Comparison of ENCODE assay signal across 8 cellular contexts in genomic region chr4:2041234-2042130, GRCh38. TPM values are rescaled to one million over a fixed set of nuclear protein-coding genes. Genes with fewer than 3 reads are reported as not detected.
DNase-seq lines count a peak whose midpoint lies in the region; ATAC-seq and TF ChIP-seq lines count a peak whose summit lies in the region.

No MANE protein-coding gene starts in this region.

- peak overlapping the region; percentile 56 to 85 (median 78) for H3K4me3 Mint-ChIP-seq in naive thymus-derived CD4-positive, alpha-beta T cell

- H3K9me3 Mint-ChIP-seq in naive thymus-derived CD4-positive, alpha-beta T cell = peaks cover 0 to 2% (median 0%) of the 10 kb centered on the region in 11 donors

- in situ Hi-C loops in GM18951 (cut with MboI; ENCODE audit: low sequenced_read_pairs, unreplicated experiment) = no loop called here
- in situ Hi-C loops in Panc1 (cut with HindIII; ENCODE audit: low pct_unique_long_range_greater_than_20kb, low sequenced_read_pairs) = no loop called here

- intact Hi-C loops in Panc1 (cut with micrococcal nuclease; ENCODE audit: unreplicated experiment) = no loop called here
- intact Hi-C loops in naive thymus-derived CD4-positive, alpha-beta T cell (cut with micrococcal nuclease) = loop anchor here (1.0 to 2.0 kb wide), 2 partner anchors 32 to 33 kb away; partner anchors contain the start of gene NELFA (in 1 of the 2)

- H3K4me1 ChIP-seq in Panc1 (ENCODE audit: control insufficient read depth, insufficient read depth, low read length) = no peaks in the 10 kb centered on the region; the same call in 1 of the 2 replicates
- peaks cover 4 to 7% of the 10 kb centered on the region in 2 donors for H3K4me1 ChIP-seq in naive thymus-derived CD4-positive, alpha-beta T cell (ENCODE audit: control insufficient read depth in 2 of 2, insufficient read depth in 2 of 2, low read length in 2 of 2)

- ATAC-seq in Panc1 = peak; percentile 78
- ATAC-seq in naive thymus-derived CD4-positive, alpha-beta T cell = peak; percentile 75

- TF ChIP-seq POLR2A in GM18951 (IDR thresholded peaks at IDR 0.05; ENCODE audit: extremely low read depth, insufficient read depth, insufficient read length) = peak; percentile 69

- peaks cover 0 to 9% (median 5%) of the 10 kb centered on the region in 7 donors for H3K4me1 Mint-ChIP-seq in naive thymus-derived CD4-positive, alpha-beta T cell

- H3K9me3 ChIP-seq in Panc1 (ENCODE audit: control insufficient read depth, insufficient read depth, low read depth, low read length) = no peaks in the 10 kb centered on the region
- no peaks in the 10 kb centered on the region for H3K9me3 ChIP-seq in naive thymus-derived CD4-positive, alpha-beta T cell (ENCODE audit: control insufficient read depth in 2 of 3, low read length in 3 of 3)

- peaks cover 17 to 33% (median 29%) of the 10 kb centered on the region in 5 donors for H3K27me3 Mint-ChIP-seq in naive thymus-derived CD4-positive, alpha-beta T cell

- no peaks in the 10 kb centered on the region for H3K36me3 ChIP-seq in Panc1 (ENCODE audit: control insufficient read depth, insufficient read depth, low read length)
- peaks cover 0 to 5% (median 0%) of the 10 kb centered on the region in 3 experiments for H3K36me3 ChIP-seq in naive thymus-derived CD4-positive, alpha-beta T cell (ENCODE audit: control insufficient read depth in 2 of 3, insufficient read depth in 3 of 3, low read length in 3 of 3)

- peak overlapping the region; percentile 54; the same call in 1 of the 2 replicates for H3K27ac ChIP-seq in Panc1 (ENCODE audit: low read length)
- no peak overlapping the region for H3K27ac ChIP-seq in naive thymus-derived CD4-positive, alpha-beta T cell (ENCODE audit: low read depth, low read length)

- no TSS peak for BruUV-seq in Panc1 (replicated peaks; lab: Mats Ljungman, UMichigan)

- no peak for TF ChIP-seq CTCF in Panc1 (IDR thresholded peaks at IDR 0.05)

- CTCF ChIA-PET in Panc1 (lab: Charles Lee) = no interaction called here
- CTCF ChIA-PET in naive thymus-derived CD4-positive, alpha-beta T cell (lab: Charles Lee) = no interaction called here

- H3K27ac Mint-ChIP-seq in naive thymus-derived CD4-positive, alpha-beta T cell = peak overlapping the region in 1 of 9 donors; percentile 62

- POLR2A ChIA-PET in Panc1 (lab: Charles Lee) = no interaction called here
- POLR2A ChIA-PET in naive thymus-derived CD4-positive, alpha-beta T cell (lab: Charles Lee) = interaction anchor here (0.7 to 1.8 kb wide), 2 partner anchors 20 to 32 kb away, joined by 3 to 12 read pairs; partner anchors contain the start of gene NELFA

- no peaks in the 10 kb centered on the region for H3K27me3 ChIP-seq in Panc1 (ENCODE audit: control insufficient read depth, insufficient read depth, low read length)
- peaks cover 0 to 7% of the 10 kb centered on the region in 2 donors for H3K27me3 ChIP-seq in naive thymus-derived CD4-positive, alpha-beta T cell (ENCODE audit: control insufficient read depth in 2 of 2, insufficient read depth in 2 of 2, low read length in 2 of 2)

- H3K36me3 Mint-ChIP-seq in naive thymus-derived CD4-positive, alpha-beta T cell = no peaks in the 10 kb centered on the region

- peak overlapping the region; percentile 67 for H3K4me3 ChIP-seq in Panc1 (ENCODE audit: low read depth in 2 of 2, low read length in 2 of 2)
- peak overlapping the region; percentile 76 for H3K4me3 ChIP-seq in naive thymus-derived CD4-positive, alpha-beta T cell (ENCODE audit: low read length)

- peak; percentile 98 for DNase-seq in AG08396 (ENCODE audit: low spot score)
- peak; percentile 66 for DNase-seq in HS-27A (ENCODE audit: low read depth)
- peak; percentile 2 for DNase-seq in Panc1 (ENCODE audit: low read depth, low spot score)
- peak; percentile 70 for DNase-seq in activated T-helper 1 cell treated with Interleukin-2 at 50 U/mL for 16 hours (ENCODE audit: low read depth)
- DNase-seq in fibroblast of peridontal ligament (ENCODE audit: extremely low read depth) = peak; percentile 60
- peak; percentile 62 to 93 (median 72) for DNase-seq in naive thymus-derived CD4-positive, alpha-beta T cell
- peak; percentile 75 to 82 for DNase-seq in stimulated activated CD8-positive, alpha-beta memory T cell treated with anti-CD3 and anti-CD28 coated beads, Interleukin-7, amount 100 ng/mL, for 48 hours (ENCODE audit: extremely low read depth in 1 of 2, low read depth in 1 of 2)

RNA-seq across cellular contexts. Expression of gene NAT8L, which starts 17.6 kb away (rescaled TPM):
- total RNA-seq in Panc1 (2021; ENCODE audit: unreplicated experiment) = 16.6 TPM
- polyA plus RNA-seq in Panc1 (2012; ENCODE audit: insufficient read length) = 25.9 TPM
- total RNA-seq in naive thymus-derived CD4-positive, alpha-beta T cell = 1 to 10 TPM in 1 of 5 experiments, under 1 TPM in 2, not detected in 2; 0.11 to 7.2 (median 0.24) TPM
- polyA plus RNA-seq in naive thymus-derived CD4-positive, alpha-beta T cell = not detected

RNA-seq across cellular contexts. Expression of gene NELFA, which starts 32.7 kb away (rescaled TPM):
- 27.0 TPM for total RNA-seq in Panc1 (2021; ENCODE audit: unreplicated experiment)
- 40.7 TPM for polyA plus RNA-seq in Panc1 (2012; ENCODE audit: insufficient read length)
- 10 to 100 TPM; 32.7 to 50.1 (median 43.6) TPM for total RNA-seq in naive thymus-derived CD4-positive, alpha-beta T cell
- 10 to 100 TPM; 29.2 to 41.1 TPM for polyA plus RNA-seq in naive thymus-derived CD4-positive, alpha-beta T cell

Comparison
In these comparisons a context has a peak if more than half of its experiments do, and no peak if none do; other contexts are left out.
1. DNase-seq: peak in every context shown above with its lines; median percentile 98 in AG08396; 78 in stimulated activated CD8-positive, alpha-beta memory T cell treated with anti-CD3 and anti-CD28 coated beads, Interleukin-7, amount 100 ng/mL, for 48 hours; 72 in naive thymus-derived CD4-positive, alpha-beta T cell; 70 in activated T-helper 1 cell treated with Interleukin-2 at 50 U/mL for 16 hours; 66 in HS-27A; 60 in fibroblast of peridontal ligament; 2 in Panc1.